In genomic region chr19:18290250-18291018, GRCh38 we compare ENCODE assay signal across 1 cellular context.
TF ChIP-seq lines count a peak whose summit lies in the region.

No MANE protein-coding gene starts in this region.

TF ChIP-seq in H1, 55 proteins besides CTCF, POLR2A, EP300 and RAD21:
- TF ChIP-seq ATF3 (IDR thresholded peaks at IDR 0.05; ENCODE audit: insufficient read depth, low read depth, low read length) (no peak), SP4 (IDR thresholded peaks at IDR 0.05; ENCODE audit: low read length) (no peak), EGR1 (IDR thresholded peaks at IDR 0.05; ENCODE audit: borderline replicate concordance, low read depth, low read length) (no peak), EZH2 (IDR thresholded peaks at IDR 0.05; ENCODE audit: low read depth, low read length, severe bottlenecking) (no peak), RXRA (IDR thresholded peaks at IDR 0.05; ENCODE audit: insufficient read depth, low read depth, low read length) (no peak), RFX5 (IDR thresholded peaks at IDR 0.05; ENCODE audit: borderline replicate concordance, low read depth, low read length) (no peak)
TF ChIP-seq in H1: peak in this region for 0.
